ENCODE assay signal across 8 cellular contexts in the genomic region with DNA sequence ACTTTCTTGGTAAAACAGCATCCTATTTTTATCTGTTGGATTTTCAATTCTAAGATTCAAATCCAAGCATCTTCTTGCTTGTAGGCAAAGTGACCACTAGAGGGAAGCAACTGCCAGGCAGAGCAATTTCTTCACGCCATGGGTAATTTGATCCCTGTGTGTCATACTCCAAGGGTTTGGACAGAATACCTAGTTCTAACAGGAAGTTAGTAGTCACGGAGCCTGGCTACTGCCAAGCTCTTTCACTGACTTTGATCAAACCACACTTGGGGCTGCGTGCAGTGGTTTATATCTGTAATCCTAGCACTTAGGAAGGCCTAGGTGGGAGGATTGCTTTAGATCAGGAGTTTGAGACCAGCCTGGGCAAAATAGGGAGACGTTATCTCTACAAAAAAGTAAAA.
A peak's percentile ranks its signal among the peaks of the same experiment; 100 is the strongest.
DNase-seq lines count a peak whose midpoint lies in the region; ATAC-seq and TF ChIP-seq lines count a peak whose summit lies in the region.

No MANE protein-coding gene starts in this region.

- H3K27me3 Mint-ChIP-seq in activated T-helper 17 cell treated with anti-CD3 and anti-CD28 coated beads, Interleukin-2, amount 50 U/mL, for 72 hours = peaks cover 23% of the 10 kb centered on the region

- H3F3A ChIP-seq in DOHH2 (ENCODE audit: control insufficient read depth, insufficient read depth) = no peaks in the 10 kb centered on the region

- no peak for ATAC-seq in activated T-helper 17 cell treated with anti-CD3 and anti-CD28 coated beads, Interleukin-2, amount 50 U/mL, for 72 hours (replicated peaks)

- H3K4me3 Mint-ChIP-seq in activated T-helper 17 cell treated with anti-CD3 and anti-CD28 coated beads, Interleukin-2, amount 50 U/mL, for 72 hours = no peak overlapping the region

- TF ChIP-seq EP300 in sigmoid colon (IDR thresholded peaks at IDR 0.05) = no peak

- H3K4me1 Mint-ChIP-seq in activated T-helper 17 cell treated with anti-CD3 and anti-CD28 coated beads, Interleukin-2, amount 50 U/mL, for 72 hours = no peaks in the 10 kb centered on the region

- no peaks in the 10 kb centered on the region for H3K9me3 ChIP-seq in DOHH2 (ENCODE audit: control insufficient read depth, insufficient read depth, low read length)
- no peaks in the 10 kb centered on the region for H3K9me3 ChIP-seq in sigmoid colon

- H3K36me3 Mint-ChIP-seq in activated T-helper 17 cell treated with anti-CD3 and anti-CD28 coated beads, Interleukin-2, amount 50 U/mL, for 72 hours (ENCODE audit: low read depth) = no peaks in the 10 kb centered on the region

- no peaks in the 10 kb centered on the region for H3K4me1 ChIP-seq in DOHH2 (ENCODE audit: control insufficient read depth, low read length)
- H3K4me1 ChIP-seq in sigmoid colon = peaks cover 0 to 13% (median 7%) of the 10 kb centered on the region in 4 donors

- no peaks in the 10 kb centered on the region for H3K79me2 ChIP-seq in DOHH2 (ENCODE audit: control insufficient read depth, low read length)

- H3K4me2 ChIP-seq in DOHH2 (ENCODE audit: low read length) = no peak overlapping the region

- H3K27ac ChIP-seq in DOHH2 (ENCODE audit: low read depth, low read length) (no peak overlapping the region), HL-60 (replicated peaks) (no peak overlapping the region), sigmoid colon (peak overlapping the region in 3 of 4 donors; percentile 36 to 38 (median 37))

- no peaks in the 10 kb centered on the region for H3K9me3 Mint-ChIP-seq in activated T-helper 17 cell treated with anti-CD3 and anti-CD28 coated beads, Interleukin-2, amount 50 U/mL, for 72 hours

- H3K27ac Mint-ChIP-seq in activated T-helper 17 cell treated with anti-CD3 and anti-CD28 coated beads, Interleukin-2, amount 50 U/mL, for 72 hours = no peak overlapping the region

- no peaks in the 10 kb centered on the region for H4K20me1 ChIP-seq in DOHH2 (ENCODE audit: control insufficient read depth, insufficient read depth, low read depth, low read length)

- H3K36me3 ChIP-seq in DOHH2 (ENCODE audit: control insufficient read depth, low read length) (no peaks in the 10 kb centered on the region), sigmoid colon (no peaks in the 10 kb centered on the region)

- intact Hi-C loops in sigmoid colon (cut with DNase I) = loop anchor here (5.0 to 10.0 kb wide), 3 partner anchors 93 to 1056 kb away; no protein-coding TSS in a partner anchor

- no peak overlapping the region for H3K4me3 ChIP-seq in DOHH2 (ENCODE audit: low read length)
- no peak overlapping the region for H3K4me3 ChIP-seq in HL-60 (replicated peaks; ENCODE audit: insufficient read depth, low read length)
- no peak overlapping the region for H3K4me3 ChIP-seq in sigmoid colon

- WGBS in sigmoid colon, 2 donors = 6 to 30% methylated on average over 4 of the region's 4 CpGs

- H3K27me3 ChIP-seq in DOHH2 (ENCODE audit: control insufficient read depth, low read length) (peaks cover 14% of the 10 kb centered on the region), HL-60 (ENCODE audit: insufficient read depth, poor library complexity, severe bottlenecking) (peaks cover 4% of the 10 kb centered on the region), sigmoid colon (no peaks in the 10 kb centered on the region)

- TF ChIP-seq POLR2A in sigmoid colon (IDR thresholded peaks at IDR 0.05) = no peak

- DNase-seq in HL-60 (ENCODE audit: low read depth in 1 of 2, low spot score in 1 of 2) (peak; percentile 2 to 42), NCI-H460 (ENCODE audit: extremely low read depth, low read depth) (peak; percentile 90), amniotic stem cell (lab: John Stamatoyannopoulos, UW) (peak; percentile 98), hepatic stellate cell (ENCODE audit: low spot score) (peak; percentile 67), sigmoid colon (peak; percentile 87)
- no peak for DNase-seq in activated CD4-positive, CD25-positive, alpha-beta regulatory T cell (lab: John Stamatoyannopoulos, UW)

- H3K9me2 ChIP-seq in DOHH2 (replicated peaks; ENCODE audit: control insufficient read depth, low read length) = no peaks in the 10 kb centered on the region

- TF ChIP-seq CTCF in DOHH2 (IDR thresholded peaks at IDR 0.05; ENCODE audit: low read depth, low read length, poor library complexity, severe bottlenecking) = peak; percentile 70
- TF ChIP-seq CTCF in HL-60 (IDR thresholded peaks at IDR 0.05; ENCODE audit: insufficient read depth, low read length) = peak; percentile 86
- peak; percentile 34 to 70 (median 54) for TF ChIP-seq CTCF in sigmoid colon (IDR thresholded peaks at IDR 0.05)

Comparison
In these comparisons a context has a peak if more than half of its experiments do, and no peak if none do; other contexts are left out.
1. H3K27ac ChIP-seq: peak in sigmoid colon (3 of 4); none in DOHH2 (single experiment) and HL-60 (single experiment).
2. DNase-seq: peak in HL-60 (2 of 2), NCI-H460 (single experiment), amniotic stem cell (single experiment), hepatic stellate cell (single experiment) and sigmoid colon (single experiment); none in activated CD4-positive, CD25-positive, alpha-beta regulatory T cell (0 of 4).
3. Peak in every context shown above with its lines, with median percentiles within 50 percentile points of each other: CTCF ChIP-seq.